14 cellular contexts compared by ENCODE assay signal in the genomic region with DNA sequence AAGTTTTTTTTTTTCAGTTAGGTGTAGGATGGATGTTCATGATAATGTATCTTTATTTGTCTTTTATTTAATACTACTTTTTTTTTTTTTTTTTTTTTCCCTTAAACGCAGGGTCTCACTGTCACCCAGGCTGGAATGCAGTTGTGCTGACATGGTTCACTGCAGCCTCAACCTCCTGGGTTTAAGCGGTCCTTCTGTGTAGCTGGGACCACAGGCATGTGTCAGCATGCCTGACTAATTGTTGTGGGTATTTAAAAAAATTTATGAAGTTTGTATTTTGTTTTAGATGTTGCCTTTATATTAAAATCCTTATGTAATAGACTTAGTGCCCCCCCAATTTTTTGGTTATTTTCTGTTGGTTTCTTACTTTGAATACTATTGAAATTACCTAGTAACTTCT. TPM values are rescaled to one million over a fixed set of nuclear protein-coding genes. Genes with fewer than 3 reads are reported as not detected.
DNase-seq lines count a peak whose midpoint lies in the region; ATAC-seq lines count a peak whose summit lies in the region.
"Had no signal": no experiment of that assay in that cellular context is flagged by ENCODE, and none has a peak within 500 bp of the region (broad histone marks: within the 10 kb centered on the region; RNA-seq: fewer than 3 reads in every experiment).

No MANE protein-coding gene starts in this region.

- H3K9me3 ChIP-seq in BLaER1 (peaks cover 8% of the 10 kb centered on the region; the same call in 1 of the 2 replicates), GM23248 (ENCODE audit: low read depth) (no peaks in the 10 kb centered on the region)
- H3K9me3 ChIP-seq: ascending aorta, gastroesophageal sphincter had no signal

- H3K27me3 Mint-ChIP-seq in activated T-helper 1 cell treated with anti-CD3 and anti-CD28 coated beads, Interleukin-12 subunit alpha, Interleukin-12 subunit beta, Interleukin-2, Interleukin-4 antibody, amounts not matched to agents 30 ng/mL and 10 ng/mL and 1 ng/mL, durations not matched to agents 14 hours and 24 hours and 36 hours (ENCODE audit: insufficient read depth): no peaks in the 10 kb centered on the region
- no peaks in the 10 kb centered on the region for H3K27me3 Mint-ChIP-seq in T-helper 2 cell treated with Interferon-gamma antibody and Interleukin-4, amounts not matched to agents 5 μg/mL and 100 μg/mL, for 36 hours (ENCODE audit: low read depth)
- H3K27me3 Mint-ChIP-seq in natural killer cell treated with Interleukin-12 subunit alpha and Interleukin-12 subunit beta and Interleukin-15 and Interleukin-18, amount 100 ng/mL, for 72 hours: no peaks in the 10 kb centered on the region

- in situ Hi-C loops in GM23248 (cut with MboI): no loop called here

- no peak for ATAC-seq in HG03354 (IDR thresholded peaks at IDR 0.05; ENCODE audit: poor library complexity, severe bottlenecking, unreplicated experiment)
- ATAC-seq in natural killer cell treated with Interleukin-12 subunit alpha and Interleukin-12 subunit beta and Interleukin-15 and Interleukin-18, amount 100 ng/mL, for 72 hours: no peak
- no peak for ATAC-seq in GM21619 (IDR thresholded peaks at IDR 0.05; ENCODE audit: unreplicated experiment)
- ATAC-seq: gastroesophageal sphincter, WTC11 had no signal

- no peak overlapping the region for H3K4me3 ChIP-seq in BLaER1
- H3K4me3 ChIP-seq in GM23248: no peak overlapping the region
- H3K4me3 ChIP-seq: ascending aorta, gastroesophageal sphincter, skin epidermis had no signal

- no peak overlapping the region for H3K9ac ChIP-seq in BLaER1
- H3K9ac ChIP-seq in GM23248: no peak overlapping the region

- peaks cover 46% of the 10 kb centered on the region for H4K20me1 ChIP-seq in BLaER1
- 0 out of 2 replicates have a peak, but pooled peaks cover 9% of the 10 kb centered on the region for H4K20me1 ChIP-seq in GM23248 (ENCODE audit: insufficient read depth)

- H3K4me1 Mint-ChIP-seq in activated T-helper 1 cell treated with anti-CD3 and anti-CD28 coated beads, Interleukin-12 subunit alpha, Interleukin-12 subunit beta, Interleukin-2, Interleukin-4 antibody, amounts not matched to agents 30 ng/mL and 10 ng/mL and 1 ng/mL, durations not matched to agents 14 hours and 24 hours and 36 hours (ENCODE audit: low read depth): peaks cover 50% of the 10 kb centered on the region
- H3K4me1 Mint-ChIP-seq in T-helper 2 cell treated with Interferon-gamma antibody and Interleukin-4, amounts not matched to agents 5 μg/mL and 100 μg/mL, for 36 hours (ENCODE audit: low read depth): peaks cover 57% of the 10 kb centered on the region
- H3K4me1 Mint-ChIP-seq in natural killer cell treated with Interleukin-12 subunit alpha and Interleukin-12 subunit beta and Interleukin-15 and Interleukin-18, amount 100 ng/mL, for 72 hours (ENCODE audit: low read depth in 2 of 2): peaks cover 41 to 52% of the 10 kb centered on the region in 2 donors

- peak overlapping the region; percentile 41 for H3K27ac Mint-ChIP-seq in activated T-helper 1 cell treated with anti-CD3 and anti-CD28 coated beads, Interleukin-12 subunit alpha, Interleukin-12 subunit beta, Interleukin-2, Interleukin-4 antibody, amounts not matched to agents 30 ng/mL and 10 ng/mL and 1 ng/mL, durations not matched to agents 14 hours and 24 hours and 36 hours
- no peak overlapping the region for H3K27ac Mint-ChIP-seq in T-helper 2 cell treated with Interferon-gamma antibody and Interleukin-4, amounts not matched to agents 5 μg/mL and 100 μg/mL, for 36 hours
- peak overlapping the region in 1 of 2 donors; percentile 17 for H3K27ac Mint-ChIP-seq in natural killer cell treated with Interleukin-12 subunit alpha and Interleukin-12 subunit beta and Interleukin-15 and Interleukin-18, amount 100 ng/mL, for 72 hours

- H3K27me3 ChIP-seq in BLaER1: no peaks in the 10 kb centered on the region
- H3K27me3 ChIP-seq in GM23248 (replicated peaks; ENCODE audit: insufficient read depth): no peaks in the 10 kb centered on the region
- H3K27me3 ChIP-seq: ascending aorta, gastroesophageal sphincter had no signal

- intact Hi-C loops in activated T-helper 1 cell treated with anti-CD3 and anti-CD28 coated beads, Interleukin-12 subunit alpha, Interleukin-12 subunit beta, Interleukin-2, Interleukin-4 antibody, amounts not matched to agents 30 ng/mL and 10 ng/mL and 1 ng/mL, durations not matched to agents 14 hours and 24 hours and 36 hours (cut with micrococcal nuclease): loop anchor here (5.0 kb wide), 1 partner anchor 37 kb away; no protein-coding TSS in a partner anchor

- no peak overlapping the region for H2AFZ ChIP-seq in GM23248

- H3K9me3 Mint-ChIP-seq in activated T-helper 1 cell treated with anti-CD3 and anti-CD28 coated beads, Interleukin-12 subunit alpha, Interleukin-12 subunit beta, Interleukin-2, Interleukin-4 antibody, amounts not matched to agents 30 ng/mL and 10 ng/mL and 1 ng/mL, durations not matched to agents 14 hours and 24 hours and 36 hours: no peaks in the 10 kb centered on the region
- no peaks in the 10 kb centered on the region for H3K9me3 Mint-ChIP-seq in T-helper 2 cell treated with Interferon-gamma antibody and Interleukin-4, amounts not matched to agents 5 μg/mL and 100 μg/mL, for 36 hours
- H3K9me3 Mint-ChIP-seq in natural killer cell treated with Interleukin-12 subunit alpha and Interleukin-12 subunit beta and Interleukin-15 and Interleukin-18, amount 100 ng/mL, for 72 hours: no peaks in the 10 kb centered on the region
- H3K9me3 Mint-ChIP-seq: WTC11 had no signal

- H3K79me2 ChIP-seq in GM23248 (ENCODE audit: insufficient read depth): peaks cover 90% of the 10 kb centered on the region

- H3K36me3 Mint-ChIP-seq in activated T-helper 1 cell treated with anti-CD3 and anti-CD28 coated beads, Interleukin-12 subunit alpha, Interleukin-12 subunit beta, Interleukin-2, Interleukin-4 antibody, amounts not matched to agents 30 ng/mL and 10 ng/mL and 1 ng/mL, durations not matched to agents 14 hours and 24 hours and 36 hours (ENCODE audit: low read depth): peaks cover 14% of the 10 kb centered on the region
- H3K36me3 Mint-ChIP-seq in T-helper 2 cell treated with Interferon-gamma antibody and Interleukin-4, amounts not matched to agents 5 μg/mL and 100 μg/mL, for 36 hours (ENCODE audit: low read depth): peaks cover 29% of the 10 kb centered on the region
- H3K36me3 Mint-ChIP-seq in natural killer cell treated with Interleukin-12 subunit alpha and Interleukin-12 subunit beta and Interleukin-15 and Interleukin-18, amount 100 ng/mL, for 72 hours: no peaks in the 10 kb centered on the region
- H3K36me3 Mint-ChIP-seq: WTC11 had no signal

- WGBS in GM23248 (ENCODE audit: low coverage in 1 of 2, low lambda C conversion rate in 2 of 2, missing lambda C conversion rate in 2 of 2), 2 experiments: 0% methylated on average over 2 of the region's 2 CpGs

- H3K4me1 ChIP-seq in BLaER1 (peaks cover 60% of the 10 kb centered on the region), GM23248 (ENCODE audit: insufficient read depth) (peaks cover 47% of the 10 kb centered on the region)

- DNase-seq in GM23248: peak; percentile 75
- DNase-seq in activated T-helper 1 cell treated with anti-CD3 and anti-CD28 coated beads, Interleukin-12 subunit alpha, Interleukin-12 subunit beta, Interleukin-2, Interleukin-4 antibody, amounts not matched to agents 30 ng/mL and 10 ng/mL and 1 ng/mL, durations not matched to agents 14 hours and 24 hours and 36 hours (ENCODE audit: low spot score): no peak
- peak; percentile 84 for DNase-seq in kidney tubule cell (ENCODE audit: low spot score)
- DNase-seq in T-helper 2 cell treated with Interferon-gamma antibody and Interleukin-4, amounts not matched to agents 5 μg/mL and 100 μg/mL, for 36 hours (ENCODE audit: low spot score): no peak
- DNase-seq in natural killer cell treated with Interleukin-12 subunit alpha and Interleukin-12 subunit beta and Interleukin-15 and Interleukin-18, amount 100 ng/mL, for 72 hours (ENCODE audit: low spot score): no peak
- DNase-seq: NCI-H1417 treated with DMSO at 0.1 percent for 48 hours; stimulated activated naive CD4-positive, alpha-beta T cell treated with Interleukin-2 at 50 U/mL for 16 hours had no signal

- peaks cover 42% of the 10 kb centered on the region for H3F3A ChIP-seq in GM23248 (ENCODE audit: insufficient read depth)

- H3K4me2 ChIP-seq in BLaER1 (peak overlapping the region; percentile 70), GM23248 (ENCODE audit: unreplicated experiment) (peak overlapping the region; percentile 41)

- H3K36me3 ChIP-seq in BLaER1 (peaks cover 25% of the 10 kb centered on the region; the same call in 1 of the 2 replicates), GM23248 (ENCODE audit: low read depth) (no peaks in the 10 kb centered on the region)
- H3K36me3 ChIP-seq: ascending aorta, gastroesophageal sphincter had no signal

- no peak overlapping the region for H3K4me3 Mint-ChIP-seq in activated T-helper 1 cell treated with anti-CD3 and anti-CD28 coated beads, Interleukin-12 subunit alpha, Interleukin-12 subunit beta, Interleukin-2, Interleukin-4 antibody, amounts not matched to agents 30 ng/mL and 10 ng/mL and 1 ng/mL, durations not matched to agents 14 hours and 24 hours and 36 hours
- H3K4me3 Mint-ChIP-seq in T-helper 2 cell treated with Interferon-gamma antibody and Interleukin-4, amounts not matched to agents 5 μg/mL and 100 μg/mL, for 36 hours: no peak overlapping the region
- no peak overlapping the region for H3K4me3 Mint-ChIP-seq in natural killer cell treated with Interleukin-12 subunit alpha and Interleukin-12 subunit beta and Interleukin-15 and Interleukin-18, amount 100 ng/mL, for 72 hours
- H3K4me3 Mint-ChIP-seq: WTC11 had no signal

- H3K9me2 ChIP-seq in GM23248 (ENCODE audit: insufficient read depth): no peaks in the 10 kb centered on the region

- no peak overlapping the region for H3K27ac ChIP-seq in BLaER1
- H3K27ac ChIP-seq in GM23248: peak overlapping the region; percentile 43
- H3K27ac ChIP-seq: ascending aorta, gastroesophageal sphincter, skin epidermis had no signal

RNA-seq across cellular contexts. Expression of gene NCOA3, which starts 42.6 kb away (rescaled TPM):
- 36.4 and 36.6 TPM in 2 replicates for total RNA-seq in GM23248 (2014; rRNA removed; shearing (Covaris generic))
- polyA plus RNA-seq in GM23248 (2016; fragmentation: Nextera tagmentation; extraction: Ambion mirVana): 19.3 and 19.5 TPM in 2 replicates
- total RNA-seq in activated T-helper 1 cell treated with anti-CD3 and anti-CD28 coated beads, Interleukin-12 subunit alpha, Interleukin-12 subunit beta, Interleukin-2, Interleukin-4 antibody, amounts not matched to agents 30 ng/mL and 10 ng/mL and 1 ng/mL, durations not matched to agents 14 hours and 24 hours and 36 hours: 132 and 133 TPM in 2 replicates
- 10 to 100 TPM; 63.6 to 66.6 TPM for total RNA-seq in natural killer cell treated with Interleukin-12 subunit alpha and Interleukin-12 subunit beta and Interleukin-15 and Interleukin-18, amount 100 ng/mL, for 72 hours

Comparison
In these comparisons a context has a peak if more than half of its experiments do, and no peak if none do; other contexts are left out.
1. DNase-seq: peak in GM23248 (single experiment) and kidney tubule cell (single experiment); none in activated T-helper 1 cell treated with anti-CD3 and anti-CD28 coated beads, Interleukin-12 subunit alpha, Interleukin-12 subunit beta, Interleukin-2, Interleukin-4 antibody, amounts not matched to agents 30 ng/mL and 10 ng/mL and 1 ng/mL, durations not matched to agents 14 hours and 24 hours and 36 hours (single experiment), T-helper 2 cell treated with Interferon-gamma antibody and Interleukin-4, amounts not matched to agents 5 μg/mL and 100 μg/mL, for 36 hours (single experiment) and natural killer cell treated with Interleukin-12 subunit alpha and Interleukin-12 subunit beta and Interleukin-15 and Interleukin-18, amount 100 ng/mL, for 72 hours (single experiment).